ENCODE assay signal across 8 cellular contexts in genomic region chr5:116135344-116135743, GRCh38. TPM values are rescaled to one million over a fixed set of nuclear protein-coding genes. Genes with fewer than 3 reads are reported as not detected.
DNase-seq lines count a peak whose midpoint lies in the region; ATAC-seq and TF ChIP-seq lines count a peak whose summit lies in the region.

No MANE protein-coding gene starts in this region.

- H3K27ac Mint-ChIP-seq in CD4-positive, CD25-positive, alpha-beta regulatory T cell, result peak overlapping the region in 2 of 3 donors; percentile 6 to 29

- no peak for TF ChIP-seq POLR2A in testis (IDR thresholded peaks at IDR 0.05)

- intact Hi-C loops in testis (cut with DNase I; ENCODE audit: low total_unique reads), result no loop called here

- H3K27me3 Mint-ChIP-seq in CD4-positive, CD25-positive, alpha-beta regulatory T cell, result no peaks in the 10 kb centered on the region

- H3K9me3 ChIP-seq in CD4-positive, CD25-positive, alpha-beta regulatory T cell (ENCODE audit: control insufficient read depth in 2 of 2, low read length in 2 of 2), result no peaks in the 10 kb centered on the region
- no peaks in the 10 kb centered on the region for H3K9me3 ChIP-seq in testis

- H3K36me3 Mint-ChIP-seq in CD4-positive, CD25-positive, alpha-beta regulatory T cell, result no peaks in the 10 kb centered on the region

- H3K4me3 ChIP-seq in CD4-positive, CD25-positive, alpha-beta regulatory T cell (ENCODE audit: low read depth, low read length), result peak overlapping the region; percentile 33
- H3K4me3 ChIP-seq in testis, result no peak overlapping the region

- peak overlapping the region in 2 of 4 donors; percentile 30 to 31 for H3K4me3 Mint-ChIP-seq in CD4-positive, CD25-positive, alpha-beta regulatory T cell

- no peaks in the 10 kb centered on the region for H3K27me3 ChIP-seq in CD4-positive, CD25-positive, alpha-beta regulatory T cell (ENCODE audit: control insufficient read depth, insufficient read depth, low read length)
- H3K27me3 ChIP-seq in testis, result no peaks in the 10 kb centered on the region

- H3K4me1 ChIP-seq in CD4-positive, CD25-positive, alpha-beta regulatory T cell (ENCODE audit: control insufficient read depth, insufficient read depth, low read length, poor library complexity, severe bottlenecking), result no peaks in the 10 kb centered on the region
- peaks cover 6% of the 10 kb centered on the region for H3K4me1 ChIP-seq in testis

- peaks cover 18 to 41% (median 27%) of the 10 kb centered on the region in 4 donors for H3K4me1 Mint-ChIP-seq in CD4-positive, CD25-positive, alpha-beta regulatory T cell

- no peaks in the 10 kb centered on the region for H3K36me3 ChIP-seq in CD4-positive, CD25-positive, alpha-beta regulatory T cell (ENCODE audit: control insufficient read depth, insufficient read depth, low read length)
- H3K36me3 ChIP-seq in testis (ENCODE audit: low read depth, missing control alignments), result no peaks in the 10 kb centered on the region

- 76 to 77% methylated on average over 5 of the region's 5 CpGs for WGBS in testis, 2 donors

- DNase-seq in CD4-positive, CD25-positive, alpha-beta regulatory T cell, result peak in 2 of 3 donors; percentile 25 to 71
- DNase-seq in SW480 (ENCODE audit: low spot score) (peak; percentile 26), epidermal melanocyte (ENCODE audit: insufficient read length, low spot score) (no peak), COLO829 (ENCODE audit: low spot score) (no peak), testis (no peak), NCI-H187 treated with DMSO at 0.1 percent for 48 hours (lab: John Stamatoyannopoulos, UW) (no peak)

- H3K9me3 Mint-ChIP-seq in CD4-positive, CD25-positive, alpha-beta regulatory T cell, result no peaks in the 10 kb centered on the region

- peak; percentile 62 to 64 for ATAC-seq in CD4-positive, CD25-positive, alpha-beta regulatory T cell (ENCODE audit: low read depth in 2 of 2)
- ATAC-seq in GM19035 (IDR thresholded peaks at IDR 0.05; ENCODE audit: unreplicated experiment) (peak; percentile 99), HG02981 (IDR thresholded peaks at IDR 0.05; ENCODE audit: unreplicated experiment) (peak; percentile 99)

- peak overlapping the region; percentile 25 for H3K27ac ChIP-seq in CD4-positive, CD25-positive, alpha-beta regulatory T cell (ENCODE audit: insufficient read depth, low read length, poor library complexity, severe bottlenecking)
- no peak overlapping the region for H3K27ac ChIP-seq in testis

- TF ChIP-seq CTCF in testis (IDR thresholded peaks at IDR 0.05), result no peak

RNA-seq across cellular contexts. Expression of gene COMMD10, which starts 50.5 kb away (rescaled TPM):
- 32.7 TPM for total RNA-seq in CD4-positive, CD25-positive, alpha-beta regulatory T cell
- polyA plus RNA-seq in CD4-positive, CD25-positive, alpha-beta regulatory T cell, result 10 to 100 TPM; 42.0 to 58.6 (median 49.2) TPM
- total RNA-seq in testis, result 10 to 100 TPM; 29.7 to 36.1 TPM
- 16.6 TPM for polyA plus RNA-seq in testis (ENCODE audit: insufficient read depth, low read depth, low replicate concordance)

Comparison
In these comparisons a context has a peak if more than half of its experiments do, and no peak if none do; other contexts are left out.
1. DNase-seq: peak in CD4-positive, CD25-positive, alpha-beta regulatory T cell (2 of 3) and SW480 (single experiment); none in epidermal melanocyte (single experiment), COLO829 (single experiment), testis (single experiment) and NCI-H187 treated with DMSO at 0.1 percent for 48 hours (single experiment).
2. Peak in every context shown above with its lines, with median percentiles within 50 percentile points of each other: ATAC-seq.